In the genomic region with DNA sequence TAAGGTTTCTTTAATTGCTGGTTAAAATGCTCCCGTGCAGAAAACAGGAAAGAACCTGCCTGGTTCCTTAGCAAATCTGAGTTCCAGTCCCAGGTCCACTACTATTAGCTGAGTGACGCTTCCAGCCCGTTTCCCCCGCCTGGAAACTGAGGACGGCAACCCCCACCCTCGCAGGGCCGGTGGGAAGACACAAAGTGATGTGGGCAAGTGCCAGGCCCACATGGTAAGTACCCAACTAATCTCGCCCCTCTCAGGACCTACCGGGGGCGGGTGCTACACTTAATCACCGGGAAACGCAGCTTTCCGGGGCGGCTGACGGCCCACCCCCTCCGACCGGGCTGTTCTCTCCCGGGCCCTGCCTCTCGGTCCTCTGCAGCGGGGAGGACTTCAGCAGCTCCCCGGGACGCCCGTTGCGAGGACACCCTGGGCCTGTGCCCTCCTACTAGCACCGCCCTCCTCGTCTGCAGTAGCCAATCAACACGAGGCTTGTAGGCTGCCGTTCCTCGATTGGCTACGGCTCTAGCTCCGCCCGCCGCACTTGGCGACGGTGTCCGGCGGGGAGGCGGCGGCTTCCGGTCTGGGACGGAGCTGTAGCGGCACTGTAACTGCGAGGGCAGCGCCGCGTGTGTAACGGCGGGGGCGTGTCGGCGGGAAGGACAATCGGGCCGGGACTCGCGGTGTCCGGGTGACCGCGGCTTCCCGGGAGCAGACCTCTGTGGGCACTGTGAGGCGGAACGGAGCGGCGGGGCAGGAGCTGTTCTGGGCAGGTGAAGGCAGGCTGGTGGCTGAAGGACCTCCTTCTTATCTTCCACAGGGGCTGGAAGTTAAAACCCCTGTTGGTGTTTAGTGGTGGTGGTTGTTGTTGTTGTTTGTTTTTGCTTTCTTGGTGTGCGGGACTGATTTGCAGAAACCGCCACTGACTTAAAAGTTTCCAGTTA, we compare ENCODE assay signal across 1 cellular context.
TF ChIP-seq lines count a peak whose summit lies in the region.

A gene with protein sequence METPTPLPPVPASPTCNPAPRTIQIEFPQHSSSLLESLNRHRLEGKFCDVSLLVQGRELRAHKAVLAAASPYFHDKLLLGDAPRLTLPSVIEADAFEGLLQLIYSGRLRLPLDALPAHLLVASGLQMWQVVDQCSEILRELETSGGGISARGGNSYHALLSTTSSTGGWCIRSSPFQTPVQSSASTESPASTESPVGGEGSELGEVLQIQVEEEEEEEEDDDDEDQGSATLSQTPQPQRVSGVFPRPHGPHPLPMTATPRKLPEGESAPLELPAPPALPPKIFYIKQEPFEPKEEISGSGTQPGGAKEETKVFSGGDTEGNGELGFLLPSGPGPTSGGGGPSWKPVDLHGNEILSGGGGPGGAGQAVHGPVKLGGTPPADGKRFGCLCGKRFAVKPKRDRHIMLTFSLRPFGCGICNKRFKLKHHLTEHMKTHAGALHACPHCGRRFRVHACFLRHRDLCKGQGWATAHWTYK (plus strand): TSS at position 568 of the 938 bp plus-strand sequence. CDS start 525 bp downstream, outside the sequence.

TF ChIP-seq in K562, 482 proteins besides CTCF, POLR2A, EP300 and RAD21 (continued from another document and continues in another):
- TF ChIP-seq, protein P1, sequence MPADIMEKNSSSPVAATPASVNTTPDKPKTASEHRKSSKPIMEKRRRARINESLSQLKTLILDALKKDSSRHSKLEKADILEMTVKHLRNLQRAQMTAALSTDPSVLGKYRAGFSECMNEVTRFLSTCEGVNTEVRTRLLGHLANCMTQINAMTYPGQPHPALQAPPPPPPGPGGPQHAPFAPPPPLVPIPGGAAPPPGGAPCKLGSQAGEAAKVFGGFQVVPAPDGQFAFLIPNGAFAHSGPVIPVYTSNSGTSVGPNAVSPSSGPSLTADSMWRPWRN (IDR thresholded peaks at IDR 0.05; ENCODE audit: low read depth) = no peak
- TF ChIP-seq, protein P2, sequence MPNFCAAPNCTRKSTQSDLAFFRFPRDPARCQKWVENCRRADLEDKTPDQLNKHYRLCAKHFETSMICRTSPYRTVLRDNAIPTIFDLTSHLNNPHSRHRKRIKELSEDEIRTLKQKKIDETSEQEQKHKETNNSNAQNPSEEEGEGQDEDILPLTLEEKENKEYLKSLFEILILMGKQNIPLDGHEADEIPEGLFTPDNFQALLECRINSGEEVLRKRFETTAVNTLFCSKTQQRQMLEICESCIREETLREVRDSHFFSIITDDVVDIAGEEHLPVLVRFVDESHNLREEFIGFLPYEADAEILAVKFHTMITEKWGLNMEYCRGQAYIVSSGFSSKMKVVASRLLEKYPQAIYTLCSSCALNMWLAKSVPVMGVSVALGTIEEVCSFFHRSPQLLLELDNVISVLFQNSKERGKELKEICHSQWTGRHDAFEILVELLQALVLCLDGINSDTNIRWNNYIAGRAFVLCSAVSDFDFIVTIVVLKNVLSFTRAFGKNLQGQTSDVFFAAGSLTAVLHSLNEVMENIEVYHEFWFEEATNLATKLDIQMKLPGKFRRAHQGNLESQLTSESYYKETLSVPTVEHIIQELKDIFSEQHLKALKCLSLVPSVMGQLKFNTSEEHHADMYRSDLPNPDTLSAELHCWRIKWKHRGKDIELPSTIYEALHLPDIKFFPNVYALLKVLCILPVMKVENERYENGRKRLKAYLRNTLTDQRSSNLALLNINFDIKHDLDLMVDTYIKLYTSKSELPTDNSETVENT (CRISPR knock-in tag; IDR thresholded peaks at IDR 0.05) = peak; percentile 23; the same call in 1 of the 2 replicates
- TF ChIP-seq ZNF347 (CRISPR knock-in tag; IDR thresholded peaks at IDR 0.05; ENCODE audit: low read depth) (no peak), XRCC3 (IDR thresholded peaks at IDR 0.05) (no peak), SNIP1 (IDR thresholded peaks at IDR 0.05; ENCODE audit: low read depth) (no peak), KLF13 (tag; IDR thresholded peaks at IDR 0.05; ENCODE audit: borderline replicate concordance, low read depth) (peak; percentile 99), FOSL1 (tag; conservative IDR thresholded peaks at IDR 0.05) (no peak), CCAR2 (IDR thresholded peaks at IDR 0.05; ENCODE audit: low read depth, low read length) (no peak), ADNP (tag; IDR thresholded peaks at IDR 0.05) (no peak), ZNF589 (CRISPR knock-in tag; IDR thresholded peaks at IDR 0.05; ENCODE audit: low read depth) (no peak), MCM7 (IDR thresholded peaks at IDR 0.05) (no peak), HMG20A (CRISPR knock-in tag; conservative IDR thresholded peaks at IDR 0.05) (no peak), NFIX (CRISPR knock-in tag; IDR thresholded peaks at IDR 0.05; ENCODE audit: low read depth) (no peak), HEY1 (CRISPR knock-in tag; IDR thresholded peaks at IDR 0.05; ENCODE audit: borderline replicate concordance) (no peak), XRCC4 (IDR thresholded peaks at IDR 0.05; ENCODE audit: extremely low read depth, insufficient read depth, insufficient read length) (no peak), ELF4 (CRISPR knock-in tag; IDR thresholded peaks at IDR 0.05) (0 out of 2 replicates have a peak, but pooled peaks have one; percentile 35), NR2C2 (CRISPR knock-in tag; IDR thresholded peaks at IDR 0.05) (peak; percentile 43; the same call in 1 of the 2 replicates), NR2C2 (tag; IDR thresholded peaks at IDR 0.05) (peak; percentile 37; the same call in 1 of the 2 replicates), SIN3A (IDR thresholded peaks at IDR 0.05; ENCODE audit: borderline replicate concordance in 2 of 2, control insufficient read depth in 1 of 2, low read depth in 2 of 2, low read length in 2 of 2) (peak; percentile 98), BMI1 (IDR thresholded peaks at IDR 0.05; ENCODE audit: low read length) (no peak), RBM22 (IDR thresholded peaks at IDR 0.05; ENCODE audit: low read depth, low read length, poor library complexity, severe bottlenecking) (no peak), PYGO2 (tag; IDR thresholded peaks at IDR 0.05) (no peak), GTF2A2 (tag; IDR thresholded peaks at IDR 0.05) (no peak), KDM4B (IDR thresholded peaks at IDR 0.05; ENCODE audit: borderline replicate concordance in 2 of 2, low read depth in 1 of 2) (peak in 1 of 2 experiments; percentile 37; a peak in 1 of 4 replicates), ZNF695 (CRISPR knock-in tag; IDR thresholded peaks at IDR 0.05) (no peak), ZSCAN32 (CRISPR knock-in tag; IDR thresholded peaks at IDR 0.05) (no peak), WHSC1 (IDR thresholded peaks at IDR 0.05; ENCODE audit: low read length) (no peak), ZNF408 (CRISPR knock-in tag; IDR thresholded peaks at IDR 0.05; ENCODE audit: low read depth) (no peak), PHB2 (IDR thresholded peaks at IDR 0.05; ENCODE audit: low read depth) (0 out of 2 replicates have a peak, but pooled peaks have one; percentile 39), POLR2G (IDR thresholded peaks at IDR 0.05; ENCODE audit: low read depth, low read length) (peak; percentile 96), GABPA (tag; conservative IDR thresholded peaks at IDR 0.05; ENCODE audit: low read depth) (peak; percentile 96), RFX5 (IDR thresholded peaks at IDR 0.05; ENCODE audit: low read depth, low read length) (no peak), MXI1 (IDR thresholded peaks at IDR 0.05; ENCODE audit: low read depth, low read length) (peak; percentile 98), FOXA1 (IDR thresholded peaks at IDR 0.05; ENCODE audit: borderline replicate concordance) (no peak), ZNF764 (CRISPR knock-in tag; IDR thresholded peaks at IDR 0.05; ENCODE audit: low read depth) (no peak), NUFIP1 (IDR thresholded peaks at IDR 0.05; ENCODE audit: partially characterized antibody) (no peak), LEF1 (IDR thresholded peaks at IDR 0.05) (no peak), ZNF717 (CRISPR knock-in tag; IDR thresholded peaks at IDR 0.05) (no peak), CREM (IDR thresholded peaks at IDR 0.05; ENCODE audit: low read depth) (peak; percentile 92), NCOA2 (IDR thresholded peaks at IDR 0.05; ENCODE audit: partially characterized antibody in 2 of 2) (no peak), ZNF274 (IDR thresholded peaks at IDR 0.05; ENCODE audit: borderline replicate concordance, low read depth, low read length) (no peak), ELF1 (tag; IDR thresholded peaks at IDR 0.05) (peak; percentile 79), ILF3 (IDR thresholded peaks at IDR 0.05; ENCODE audit: borderline replicate concordance) (no peak), CBFB (CRISPR knock-in tag; IDR thresholded peaks at IDR 0.05) (0 out of 2 replicates have a peak, but pooled peaks have one; percentile 23), TRIM28 (IDR thresholded peaks at IDR 0.05) (no peak), POLR3G (IDR thresholded peaks at IDR 0.05; ENCODE audit: extremely low read depth, insufficient read length, insufficient replicate concordance) (no peak), ZNF780A (CRISPR knock-in tag; IDR thresholded peaks at IDR 0.05) (no peak), SP1 (CRISPR knock-in tag; IDR thresholded peaks at IDR 0.05) (peak; percentile 97), OTX1 (CRISPR knock-in tag; IDR thresholded peaks at IDR 0.05) (no peak)
- TF ChIP-seq, protein P3, sequence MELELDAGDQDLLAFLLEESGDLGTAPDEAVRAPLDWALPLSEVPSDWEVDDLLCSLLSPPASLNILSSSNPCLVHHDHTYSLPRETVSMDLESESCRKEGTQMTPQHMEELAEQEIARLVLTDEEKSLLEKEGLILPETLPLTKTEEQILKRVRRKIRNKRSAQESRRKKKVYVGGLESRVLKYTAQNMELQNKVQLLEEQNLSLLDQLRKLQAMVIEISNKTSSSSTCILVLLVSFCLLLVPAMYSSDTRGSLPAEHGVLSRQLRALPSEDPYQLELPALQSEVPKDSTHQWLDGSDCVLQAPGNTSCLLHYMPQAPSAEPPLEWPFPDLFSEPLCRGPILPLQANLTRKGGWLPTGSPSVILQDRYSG (tag; conservative IDR thresholded peaks at IDR 0.05; ENCODE audit: low read depth) = no peak
- TF ChIP-seq, protein P4, sequence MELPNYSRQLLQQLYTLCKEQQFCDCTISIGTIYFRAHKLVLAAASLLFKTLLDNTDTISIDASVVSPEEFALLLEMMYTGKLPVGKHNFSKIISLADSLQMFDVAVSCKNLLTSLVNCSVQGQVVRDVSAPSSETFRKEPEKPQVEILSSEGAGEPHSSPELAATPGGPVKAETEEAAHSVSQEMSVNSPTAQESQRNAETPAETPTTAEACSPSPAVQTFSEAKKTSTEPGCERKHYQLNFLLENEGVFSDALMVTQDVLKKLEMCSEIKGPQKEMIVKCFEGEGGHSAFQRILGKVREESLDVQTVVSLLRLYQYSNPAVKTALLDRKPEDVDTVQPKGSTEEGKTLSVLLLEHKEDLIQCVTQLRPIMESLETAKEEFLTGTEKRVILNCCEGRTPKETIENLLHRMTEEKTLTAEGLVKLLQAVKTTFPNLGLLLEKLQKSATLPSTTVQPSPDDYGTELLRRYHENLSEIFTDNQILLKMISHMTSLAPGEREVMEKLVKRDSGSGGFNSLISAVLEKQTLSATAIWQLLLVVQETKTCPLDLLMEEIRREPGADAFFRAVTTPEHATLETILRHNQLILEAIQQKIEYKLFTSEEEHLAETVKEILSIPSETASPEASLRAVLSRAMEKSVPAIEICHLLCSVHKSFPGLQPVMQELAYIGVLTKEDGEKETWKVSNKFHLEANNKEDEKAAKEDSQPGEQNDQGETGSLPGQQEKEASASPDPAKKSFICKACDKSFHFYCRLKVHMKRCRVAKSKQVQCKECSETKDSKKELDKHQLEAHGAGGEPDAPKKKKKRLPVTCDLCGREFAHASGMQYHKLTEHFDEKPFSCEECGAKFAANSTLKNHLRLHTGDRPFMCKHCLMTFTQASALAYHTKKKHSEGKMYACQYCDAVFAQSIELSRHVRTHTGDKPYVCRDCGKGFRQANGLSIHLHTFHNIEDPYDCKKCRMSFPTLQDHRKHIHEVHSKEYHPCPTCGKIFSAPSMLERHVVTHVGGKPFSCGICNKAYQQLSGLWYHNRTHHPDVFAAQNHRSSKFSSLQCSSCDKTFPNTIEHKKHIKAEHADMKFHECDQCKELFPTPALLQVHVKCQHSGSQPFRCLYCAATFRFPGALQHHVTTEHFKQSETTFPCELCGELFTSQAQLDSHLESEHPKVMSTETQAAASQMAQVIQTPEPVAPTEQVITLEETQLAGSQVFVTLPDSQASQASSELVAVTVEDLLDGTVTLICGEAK (IDR thresholded peaks at IDR 0.05) = peak; percentile 96
- TF ChIP-seq, protein P4 (CRISPR knock-in tag; IDR thresholded peaks at IDR 0.05) = no peak
- TF ChIP-seq, protein P5, sequence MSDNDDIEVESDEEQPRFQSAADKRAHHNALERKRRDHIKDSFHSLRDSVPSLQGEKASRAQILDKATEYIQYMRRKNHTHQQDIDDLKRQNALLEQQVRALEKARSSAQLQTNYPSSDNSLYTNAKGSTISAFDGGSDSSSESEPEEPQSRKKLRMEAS (CRISPR knock-in tag; IDR thresholded peaks at IDR 0.05) = peak; percentile 98
